In genomic region chr16:1870365-1871082, GRCh38 we compare ENCODE assay signal across 16 cellular contexts. TPM values are rescaled to one million over a fixed set of nuclear protein-coding genes. Genes with fewer than 3 reads are reported as not detected.
DNase-seq lines count a peak whose midpoint lies in the region; ATAC-seq, FAIRE-seq and TF ChIP-seq lines count a peak whose summit lies in the region.
"Had no signal": no experiment of that assay in that cellular context is flagged by ENCODE, and none has a peak within 500 bp of the region (broad histone marks: within the 10 kb centered on the region; RNA-seq: fewer than 3 reads in every experiment).

No MANE protein-coding gene starts in this region.

- TF ChIP-seq CTCF in PC-9 (conservative IDR thresholded peaks at IDR 0.05), result no peak
- no peak for TF ChIP-seq CTCF in tibial nerve (IDR thresholded peaks at IDR 0.05)

- peak overlapping the region; percentile 60 for H3K4me2 ChIP-seq in PC-9

- intact Hi-C loops in PC-9 (cut with micrococcal nuclease; ENCODE audit: unreplicated experiment), result loop anchor here (1.0 to 5.0 kb wide), 2 partner anchors 42 to 59 kb away; no protein-coding TSS in a partner anchor

- WGBS in tibial nerve, 2 donors, result 55 to 63% methylated on average over 9 of the region's 9 CpGs

- H3F3A ChIP-seq in PC-9 (ENCODE audit: insufficient read depth, low read depth), result peaks cover 26% of the 10 kb centered on the region

- TF ChIP-seq EP300 in tibial nerve (IDR thresholded peaks at IDR 0.05), result no peak

- H3K9me2 ChIP-seq in PC-9 (ENCODE audit: insufficient read depth), result no peaks in the 10 kb centered on the region

- DNase-seq in EL (peak; percentile 77), PC-9 (peak in 1 of 2 experiments; percentile 91), pulmonary artery endothelial cell (ENCODE audit: low read depth, low spot score) (peak; percentile 2), tibial nerve (ENCODE audit: low spot score in 2 of 2) (no peak), GM12891 (ENCODE audit: insufficient read length, low spot score) (no peak), HEK293T (ENCODE audit: extremely low spot score) (no peak)
- DNase-seq: activated naive CD4-positive, alpha-beta T cell; effector memory CD8-positive, alpha-beta T cell; KG1; left ventricle myocardium superior; small intestine; stimulated activated naive B cell treated with anti-CD40 and anti-IgM and Interleukin-4, amounts not matched to agents 10 μg/mL and 1 μg/mL and 100 μg/mL, for 72 hours had no signal

- CTCF ChIA-PET in PC-9 (lab: Charles Lee), result interaction anchor here (0.7 to 0.9 kb wide), 2 partner anchors 52 to 59 kb away, joined by 4 read pairs; no protein-coding TSS in a partner anchor
- CTCF ChIA-PET in HEK293T (lab: Yijun Ruan, JAX), result interaction anchor here (0.6 to 1.2 kb wide), 3 partner anchors 10 to 53 kb away, joined by 3 to 4 read pairs (median 3); no protein-coding TSS in a partner anchor

- no TSS peak for BruUV-seq in PC-9 (replicated peaks; lab: Mats Ljungman, UMichigan)

- H3K4me3 ChIP-seq in PC-9, result no peak overlapping the region
- no peak overlapping the region for H3K4me3 ChIP-seq in tibial nerve

- 0 out of 2 replicates have a peak overlapping the region, but pooled peaks have one; percentile 2 for H2AFZ ChIP-seq in PC-9

- POLR2A ChIA-PET in PC-9 (lab: Charles Lee; ENCODE audit: unreplicated experiment), result interaction anchor here (0.6 kb wide), 2 partner anchors 23 to 31 kb away, joined by 4 to 7 read pairs; no protein-coding TSS in a partner anchor
- POLR2A ChIA-PET in HEK293T (lab: Yijun Ruan, JAX), result interaction anchor here (1.0 kb wide), 1 partner anchor 94 kb away, joined by 7 read pairs; the partner anchor contains the start of gene RPS2

- H3K36me3 ChIP-seq in PC-9 (ENCODE audit: low read depth) (no peaks in the 10 kb centered on the region), tibial nerve (no peaks in the 10 kb centered on the region)

- H3K9me3 ChIP-seq in PC-9 (ENCODE audit: insufficient read depth, low read depth) (no peaks in the 10 kb centered on the region), tibial nerve (no peaks in the 10 kb centered on the region)

- no peaks in the 10 kb centered on the region for H3K27me3 ChIP-seq in PC-9 (ENCODE audit: insufficient read depth, low read depth)
- H3K27me3 ChIP-seq in tibial nerve, result peaks cover 0 to 47% of the 10 kb centered on the region in 2 donors

- no peaks in the 10 kb centered on the region for H3K79me2 ChIP-seq in PC-9 (ENCODE audit: low read depth)

- H3K4me1 ChIP-seq in PC-9 (replicated peaks; ENCODE audit: insufficient read depth) (peaks cover 19% of the 10 kb centered on the region), tibial nerve (peaks cover 0 to 6% (median 0%) of the 10 kb centered on the region in 4 donors)

- ATAC-seq in esophagus mucosa, result peak; percentile 72
- ATAC-seq in GM21447 (IDR thresholded peaks at IDR 0.05; ENCODE audit: unreplicated experiment), result no peak
- ATAC-seq: effector memory CD8-positive, alpha-beta T cell; left ventricle myocardium superior; stimulated activated naive B cell treated with anti-CD40 and anti-IgM and Interleukin-4, amounts not matched to agents 10 μg/mL and 1 μg/mL and 100 μg/mL, for 72 hours had no signal

- H3K27ac ChIP-seq in PC-9 (peak overlapping the region; percentile 88), tibial nerve (no peak overlapping the region)
- H3K27ac ChIP-seq: VCaP had no signal

- no peaks in the 10 kb centered on the region for H4K20me1 ChIP-seq in PC-9 (ENCODE audit: insufficient read depth)

- TF ChIP-seq POLR2A in tibial nerve (IDR thresholded peaks at IDR 0.05) (no peak), GM12891 (IDR thresholded peaks at IDR 0.05; ENCODE audit: low read depth, low read length) (no peak)

- no peak for FAIRE-seq in GM12891 (lab: Jason Lieb, UNC)
- FAIRE-seq: GM19239, small intestine had no signal

TF ChIP-seq in GM12891, 5 proteins besides CTCF, POLR2A, EP300 and RAD21:
- TF ChIP-seq POLR2AphosphoS5 (IDR thresholded peaks at IDR 0.05; ENCODE audit: low read depth, low read length) (no peak), SPI1 (IDR thresholded peaks at IDR 0.05; ENCODE audit: low read depth, low read length) (no peak), POU2F2 (IDR thresholded peaks at IDR 0.05; ENCODE audit: low read depth, low read length) (no peak), PAX5 (IDR thresholded peaks at IDR 0.05; ENCODE audit: insufficient read depth, low read length, severe bottlenecking) (no peak), TAF1 (IDR thresholded peaks at IDR 0.05; ENCODE audit: low read depth, low read length) (no peak)

TF ChIP-seq in HEK293T, 16 proteins besides CTCF, POLR2A, EP300 and RAD21:
- TF ChIP-seq ELF4 (IDR thresholded peaks at IDR 0.05), result no peak
- no peak for TF ChIP-seq TARDBP (IDR thresholded peaks at IDR 0.05)
- TF ChIP-seq CTBP1 (IDR thresholded peaks at IDR 0.05; ENCODE audit: borderline replicate concordance), result no peak
- TF ChIP-seq FOXK2 (IDR thresholded peaks at IDR 0.05), result no peak
- no peak for TF ChIP-seq BHLHE40 (IDR thresholded peaks at IDR 0.05; ENCODE audit: borderline replicate concordance)
- TF ChIP-seq FOXA1 (IDR thresholded peaks at IDR 0.05), result no peak
- no peak for TF ChIP-seq LEF1 (IDR thresholded peaks at IDR 0.05; ENCODE audit: borderline replicate concordance)
- TF ChIP-seq ZNF384 (IDR thresholded peaks at IDR 0.05), result no peak
- TF ChIP-seq SP1 (IDR thresholded peaks at IDR 0.05), result no peak
- TF ChIP-seq HDGF (IDR thresholded peaks at IDR 0.05; ENCODE audit: borderline replicate concordance), result no peak
- TF ChIP-seq SUZ12 (IDR thresholded peaks at IDR 0.05), result no peak
- no peak for TF ChIP-seq NFRKB (IDR thresholded peaks at IDR 0.05)
TF ChIP-seq in HEK293T: peak in this region for 0.

RNA-seq across cellular contexts. Expression of gene MEIOB, which starts 1.4 kb away (rescaled TPM):
- total RNA-seq in PC-9 (2021) (not detected in 2 replicates), esophagus mucosa (not detected), pulmonary artery endothelial cell (0.40 TPM in 1 of 2 replicates, not detected in the other), tibial nerve (not detected)
- polyA plus RNA-seq in GM12891 (2012; ENCODE audit: low read depth, missing spikeins), result 0.21 TPM
- total RNA-seq: left ventricle myocardium superior had no signal

RNA-seq across cellular contexts. Expression of gene FAHD1, which starts 43.5 kb away (rescaled TPM):
- total RNA-seq in PC-9 (2021) (26.8 and 41.2 TPM in 2 replicates), esophagus mucosa (28.1 TPM), pulmonary artery endothelial cell (91.9 and 93.0 TPM in 2 replicates), tibial nerve (10 to 100 TPM; 17.5 to 44.1 (median 33.7) TPM)
- polyA plus RNA-seq in GM12891 (2012; ENCODE audit: low read depth, missing spikeins), result 14.1 TPM

RNA-seq across cellular contexts. Expression of gene HAGH, which starts 43.9 kb away (rescaled TPM):
- 51.8 and 74.5 TPM in 2 replicates for total RNA-seq in PC-9 (2021)
- total RNA-seq in esophagus mucosa, result 16.9 TPM
- 76.2 and 78.9 TPM in 2 replicates for total RNA-seq in pulmonary artery endothelial cell
- 100 to 1,000 TPM in 2 of 4 donors, 10 to 100 TPM in 2; 89.2 to 161 (median 100) TPM for total RNA-seq in tibial nerve
- polyA plus RNA-seq in GM12891 (2012; ENCODE audit: low read depth, missing spikeins), result 15.7 TPM

RNA-seq across cellular contexts. Expression of gene HS3ST6, which starts 47.7 kb away (rescaled TPM):
- not detected in 2 replicates for total RNA-seq in PC-9 (2021)
- 1.4 TPM for total RNA-seq in esophagus mucosa
- not detected in 2 replicates for total RNA-seq in pulmonary artery endothelial cell
- not detected for total RNA-seq in tibial nerve
- not detected for polyA plus RNA-seq in GM12891 (2012; ENCODE audit: low read depth, missing spikeins)
- total RNA-seq: left ventricle myocardium superior had no signal

Comparison
In these comparisons a context has a peak if more than half of its experiments do, and no peak if none do; other contexts are left out.
1. DNase-seq: peak in EL (single experiment) and pulmonary artery endothelial cell (single experiment); none in tibial nerve (0 of 2), GM12891 (single experiment) and HEK293T (single experiment).